Comparison of ENCODE assay signal across 8 cellular contexts in genomic region chr22:49853981-49854791, GRCh38. TPM values are rescaled to one million over a fixed set of nuclear protein-coding genes. Genes with fewer than 3 reads are reported as not detected.
DNase-seq lines count a peak whose midpoint lies in the region; FAIRE-seq and TF ChIP-seq lines count a peak whose summit lies in the region.

No MANE protein-coding gene starts in this region.

- H3K4me3 ChIP-seq in HAP-1, result peak overlapping the region; percentile 56
- H3K4me3 ChIP-seq in MM.1S (ENCODE audit: low read length), result peak overlapping the region; percentile 85
- H3K4me3 ChIP-seq in adipocyte (ENCODE audit: low read length), result peak overlapping the region; percentile 93
- H3K4me3 ChIP-seq in iPS-15b (ENCODE audit: low read depth, low read length), result peak overlapping the region; percentile 91
- H3K4me3 ChIP-seq in skeletal muscle tissue (ENCODE audit: low read length in 3 of 3), result peak overlapping the region; percentile 74 to 87 (median 84)

- FAIRE-seq in D721Med (lab: Jason Lieb, UNC), result no peak

- H3K9ac ChIP-seq in MM.1S (ENCODE audit: low read length) (peak overlapping the region; percentile 74), adipocyte (ENCODE audit: low read length) (peak overlapping the region; percentile 95), iPS-15b (ENCODE audit: low read depth, low read length) (no peak overlapping the region), skeletal muscle tissue (ENCODE audit: low read depth in 1 of 3, low read length in 3 of 3) (peak overlapping the region; percentile 77 to 84 (median 83))

- in situ Hi-C loops in HAP-1 (cut with MboI; ENCODE audit: low sequenced_read_pairs), result no loop called here

- peaks cover 8% of the 10 kb centered on the region for H3F3A ChIP-seq in MM.1S (ENCODE audit: insufficient read depth, low read length)

- H2AFZ ChIP-seq in MM.1S (ENCODE audit: low read length), result 0 out of 2 replicates have a peak overlapping the region, but pooled peaks have one; percentile 21

- peak overlapping the region; percentile 94 for H3K4me2 ChIP-seq in MM.1S (ENCODE audit: low read depth, low read length)

- peaks cover 51% of the 10 kb centered on the region for H3K79me2 ChIP-seq in MM.1S (ENCODE audit: low read length)

- no peak for TF ChIP-seq CTCF in MM.1S (IDR thresholded peaks at IDR 0.05; ENCODE audit: low read length)
- no peak for TF ChIP-seq CTCF in D721Med (IDR thresholded peaks at IDR 0.05; ENCODE audit: insufficient read depth, missing control alignments)

- peaks cover 5% of the 10 kb centered on the region; the same call in 1 of the 2 replicates for H4K20me1 ChIP-seq in MM.1S (ENCODE audit: insufficient read depth, low read length)

- no peaks in the 10 kb centered on the region for H3K9me2 ChIP-seq in MM.1S (replicated peaks; ENCODE audit: insufficient read depth, low read length)

- H3K27ac ChIP-seq in MM.1S (ENCODE audit: low read length) (peak overlapping the region; percentile 29; the same call in 1 of the 2 replicates), skeletal muscle tissue (ENCODE audit: low read depth, low read length) (peak overlapping the region; percentile 25)

- H3K27me3 ChIP-seq in HAP-1 (ENCODE audit: low read depth) (peaks cover 16% of the 10 kb centered on the region), MM.1S (replicated peaks; ENCODE audit: insufficient read depth, low read length) (peaks cover 11% of the 10 kb centered on the region), adipocyte (replicated peaks; ENCODE audit: control insufficient read depth, insufficient read depth, low read length) (no peaks in the 10 kb centered on the region), iPS-15b (ENCODE audit: control insufficient read depth, insufficient read depth, low read length) (peaks cover 35% of the 10 kb centered on the region), skeletal muscle tissue (ENCODE audit: control insufficient read depth in 3 of 3, insufficient read depth in 3 of 3, low read length in 3 of 3) (peaks cover 16 to 26% (median 16%) of the 10 kb centered on the region in 3 donors)

- peak; percentile 43 for DNase-seq in activated T-cell treated with anti-CD3 and anti-CD28 coated beads, Interleukin-2, amount 50 U/mL, for 1 hour
- no peak for DNase-seq in activated T-cell treated with anti-CD3 and anti-CD28 coated beads for 4 hours
- DNase-seq in HAP-1 (ENCODE audit: low spot score in 2 of 2), result peak in 1 of 2 experiments; percentile 56
- peak; percentile 29 for DNase-seq in MM.1S
- DNase-seq in adipocyte (ENCODE audit: low read depth), result peak; percentile 69
- no peak for DNase-seq in D721Med (ENCODE audit: insufficient read length, low spot score)

- H3K4me1 ChIP-seq in HAP-1, result peaks cover 13% of the 10 kb centered on the region
- H3K4me1 ChIP-seq in MM.1S (ENCODE audit: low read length), result peaks cover 10% of the 10 kb centered on the region; the same call in 1 of the 2 replicates
- H3K4me1 ChIP-seq in adipocyte (ENCODE audit: control insufficient read depth, insufficient read depth, low read length), result peaks cover 24% of the 10 kb centered on the region
- peaks cover 9% of the 10 kb centered on the region for H3K4me1 ChIP-seq in iPS-15b (ENCODE audit: control insufficient read depth, insufficient read depth, low read length)
- peaks cover 16 to 24% (median 17%) of the 10 kb centered on the region in 3 donors for H3K4me1 ChIP-seq in skeletal muscle tissue (ENCODE audit: control insufficient read depth in 3 of 3, insufficient read depth in 3 of 3, low read length in 3 of 3)

- H3K9me3 ChIP-seq in HAP-1 (no peaks in the 10 kb centered on the region), MM.1S (replicated peaks; ENCODE audit: insufficient read depth, low read length) (no peaks in the 10 kb centered on the region), adipocyte (ENCODE audit: control insufficient read depth, low read length) (no peaks in the 10 kb centered on the region), iPS-15b (ENCODE audit: control insufficient read depth, insufficient read depth, low read length) (no peaks in the 10 kb centered on the region), skeletal muscle tissue (ENCODE audit: control insufficient read depth in 3 of 3, low read length in 3 of 3) (no peaks in the 10 kb centered on the region)

- H3K36me3 ChIP-seq in HAP-1 (replicated peaks), result no peaks in the 10 kb centered on the region
- H3K36me3 ChIP-seq in MM.1S (replicated peaks; ENCODE audit: insufficient read depth, low read length), result no peaks in the 10 kb centered on the region
- peaks cover 5% of the 10 kb centered on the region for H3K36me3 ChIP-seq in adipocyte (ENCODE audit: control insufficient read depth, insufficient read depth, low read length, severe bottlenecking)
- no peaks in the 10 kb centered on the region for H3K36me3 ChIP-seq in iPS-15b (ENCODE audit: control insufficient read depth, insufficient read depth, low read length)
- H3K36me3 ChIP-seq in skeletal muscle tissue (ENCODE audit: control insufficient read depth in 3 of 3, insufficient read depth in 3 of 3, low read length in 3 of 3), result peaks cover 0 to 4% (median 0%) of the 10 kb centered on the region in 3 donors

RNA-seq across cellular contexts. Expression of gene ZBED4, which starts 0.5 kb away (rescaled TPM):
- 8.4 TPM for total RNA-seq in skeletal muscle tissue

RNA-seq across cellular contexts. Expression of gene BRD1, which starts 26.5 kb away (rescaled TPM):
- total RNA-seq in skeletal muscle tissue, result 27.1 TPM

Comparison
In these comparisons a context has a peak if more than half of its experiments do, and no peak if none do; other contexts are left out.
1. DNase-seq: peak in activated T-cell treated with anti-CD3 and anti-CD28 coated beads, Interleukin-2, amount 50 U/mL, for 1 hour (single experiment), MM.1S (single experiment) and adipocyte (single experiment); none in activated T-cell treated with anti-CD3 and anti-CD28 coated beads for 4 hours (single experiment) and D721Med (single experiment).
2. Peak in every context shown above with its lines, with median percentiles within 50 percentile points of each other: H3K4me3 ChIP-seq.